ENCODE assay signal across 15 cellular contexts in genomic region chr3:32292085-32292796, GRCh38.
"Had no signal": no experiment of that assay in that cellular context is flagged by ENCODE, and none has a peak within 500 bp of the region (broad histone marks: within the 10 kb centered on the region; RNA-seq: fewer than 3 reads in every experiment).

No MANE protein-coding gene starts in this region.

- H3K4me3 Mint-ChIP-seq: activated naive CD8-positive, alpha-beta T cell; memory B cell; natural killer cell; stimulated activated naive CD8-positive, alpha-beta T cell treated with anti-CD3 and anti-CD28 coated beads, Interleukin-15, Interleukin-2, amounts not matched to agents 100 ng/mL and 50 ng/mL, for 24 hours had no signal

- H3K27ac ChIP-seq: esophagus squamous epithelium, foreskin keratinocyte had no signal

- H3K27ac Mint-ChIP-seq: activated naive CD8-positive, alpha-beta T cell; memory B cell; natural killer cell; stimulated activated naive CD8-positive, alpha-beta T cell treated with anti-CD3 and anti-CD28 coated beads, Interleukin-15, Interleukin-2, amounts not matched to agents 100 ng/mL and 50 ng/mL, for 24 hours had no signal

- ATAC-seq: foreskin keratinocyte, left colon, natural killer cell had no signal

- H3K27me3 ChIP-seq: esophagus squamous epithelium, foreskin keratinocyte had no signal

- H3K4me3 ChIP-seq: esophagus squamous epithelium had no signal

- H3K36me3 ChIP-seq: esophagus squamous epithelium had no signal

- H3K9me3 ChIP-seq: esophagus squamous epithelium had no signal

- H3K36me3 Mint-ChIP-seq: activated naive CD8-positive, alpha-beta T cell; memory B cell; natural killer cell had no signal

- H3K9me3 Mint-ChIP-seq: memory B cell; natural killer cell; stimulated activated naive CD8-positive, alpha-beta T cell treated with anti-CD3 and anti-CD28 coated beads, Interleukin-15, Interleukin-2, amounts not matched to agents 100 ng/mL and 50 ng/mL, for 24 hours had no signal

- H3K27me3 Mint-ChIP-seq: activated naive CD8-positive, alpha-beta T cell; memory B cell; stimulated activated naive CD8-positive, alpha-beta T cell treated with anti-CD3 and anti-CD28 coated beads, Interleukin-15, Interleukin-2, amounts not matched to agents 100 ng/mL and 50 ng/mL, for 24 hours had no signal

- DNase-seq: activated CD4-positive, alpha-beta T cell treated with anti-CD3 and anti-CD28 coated beads, Interleukin-2, amount 50 U/mL, for 4 hours; activated CD4-positive, CD25-positive, alpha-beta regulatory T cell treated with anti-CD3 and anti-CD28 coated beads, Interleukin-2, amount 50 U/mL, for 72 hours; activated CD8-positive, alpha-beta memory T cell treated with anti-CD3 and anti-CD28 coated beads, Interleukin-2, amount 50 U/mL, for 4 hours; activated effector memory CD4-positive, alpha-beta T cell treated with Interleukin-2 at 50 U/mL for 16 hours; anterior cingulate cortex; esophagus squamous epithelium; foreskin keratinocyte; left colon; natural killer cell; stimulated activated CD4-positive, alpha-beta T cell treated with anti-CD3 and anti-CD28 coated beads, Interleukin-15, amount 100 ng/mL, for 24 hours; stimulated activated CD4-positive, alpha-beta T cell treated with anti-CD3 and anti-CD28 coated beads, Interleukin-4, amount 100 ng/mL, for 24 hours; T-helper 2 cell had no signal
